ENCODE assay signal across 19 cellular contexts in the genomic region with DNA sequence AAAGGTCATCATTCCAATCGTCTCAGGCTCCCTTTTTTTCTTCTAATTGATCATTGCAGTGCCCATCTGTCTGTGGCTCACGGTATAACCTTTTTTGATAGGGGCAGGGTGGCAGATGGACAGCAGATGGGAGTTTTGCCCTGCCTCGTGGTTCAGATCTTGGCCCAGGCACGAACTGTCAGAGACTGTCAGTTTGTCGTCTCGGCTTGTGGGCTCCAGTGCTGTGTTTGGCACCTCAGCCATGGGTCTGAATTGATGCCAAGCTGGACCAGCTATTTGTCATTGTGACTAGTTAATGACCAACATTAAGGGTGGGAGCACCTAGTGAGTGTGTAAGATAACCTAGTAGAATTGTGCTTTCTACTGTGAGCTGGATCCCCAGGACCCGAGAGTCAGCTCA.
A peak's percentile ranks its signal among the peaks of the same experiment; 100 is the strongest.
DNase-seq lines count a peak whose midpoint lies in the region; FAIRE-seq and TF ChIP-seq lines count a peak whose summit lies in the region.
"Had no signal": no experiment of that assay in that cellular context is flagged by ENCODE, and none has a peak within 500 bp of the region (broad histone marks: within the 10 kb centered on the region; RNA-seq: fewer than 3 reads in every experiment).

No MANE protein-coding gene starts in this region.

- no peaks in the 10 kb centered on the region for H3K27me3 ChIP-seq in SJSA1 (replicated peaks)
- no peaks in the 10 kb centered on the region for H3K27me3 ChIP-seq in CD8-positive, alpha-beta memory T cell (ENCODE audit: insufficient read depth, low read length, poor library complexity, severe bottlenecking)

- peak overlapping the region; percentile 49 to 63 (median 49) for H3K27ac Mint-ChIP-seq in nephron
- H3K27ac Mint-ChIP-seq in CD8-positive, alpha-beta memory T cell: no peak overlapping the region
- H3K27ac Mint-ChIP-seq: CD4-positive, alpha-beta memory T cell; T-helper 1 cell treated with Interleukin-12 subunit alpha and Interleukin-12 subunit beta and Interleukin-4 antibody, amounts not matched to agents 30 μg/mL and 1 μg/mL, for 36 hours had no signal

- no peaks in the 10 kb centered on the region for H3K36me3 ChIP-seq in SJSA1
- no peaks in the 10 kb centered on the region for H3K36me3 ChIP-seq in CD8-positive, alpha-beta memory T cell (ENCODE audit: insufficient read depth, low read length)
- H3K36me3 ChIP-seq: left ventricle myocardium inferior had no signal

- TF ChIP-seq CTCF in nephron (IDR thresholded peaks at IDR 0.05; ENCODE audit: unreplicated experiment in 3 of 3): no peak

- DNase-seq in DMS 273 treated with DMSO at 0.1 percent for 48 hours (lab: John Stamatoyannopoulos, UW): peak; percentile 95
- DNase-seq in NCI-H2081 (lab: John Stamatoyannopoulos, UW): peak; percentile 41 to 78
- no peak for DNase-seq in SJSA1 (ENCODE audit: low read depth in 1 of 2, low spot score in 2 of 2)
- no peak for DNase-seq in GM19239 (ENCODE audit: insufficient read length, low spot score)
- DNase-seq in HEK293T (ENCODE audit: extremely low spot score): no peak
- DNase-seq in CD8-positive, alpha-beta memory T cell: no peak
- DNase-seq: activated CD4-positive, alpha-beta T cell treated with anti-CD3 and anti-CD28 coated beads, Interleukin-2, amount 50 U/mL, for 48 hours; activated naive CD4-positive, alpha-beta T cell; activated T-cell treated with anti-CD3 and anti-CD28 coated beads for 4 hours; CD4-positive, alpha-beta memory T cell; cerebellar nuclear complex; head of caudate nucleus; left ventricle myocardium inferior; mucosa of descending colon; right cardiac atrium; stimulated activated CD4-positive, alpha-beta T cell treated with anti-CD3 and anti-CD28 coated beads, Interleukin-15, amount 100 ng/mL, for 24 hours had no signal

- H3K27me3 Mint-ChIP-seq in nephron (ENCODE audit: low read depth): no peaks in the 10 kb centered on the region
- H3K27me3 Mint-ChIP-seq in CD8-positive, alpha-beta memory T cell: no peaks in the 10 kb centered on the region
- H3K27me3 Mint-ChIP-seq: CD4-positive, alpha-beta memory T cell had no signal

- FAIRE-seq in GM19239 (lab: Jason Lieb, UNC): no peak

- H3K4me1 ChIP-seq in SJSA1 (replicated peaks): peaks cover 15% of the 10 kb centered on the region
- H3K4me1 ChIP-seq in CD8-positive, alpha-beta memory T cell (ENCODE audit: insufficient read depth, low read length): no peaks in the 10 kb centered on the region

- 0 out of 2 replicates have a peak overlapping the region, but pooled peaks have one; percentile 21 for H3K27ac ChIP-seq in SJSA1
- H3K27ac ChIP-seq in CD8-positive, alpha-beta memory T cell (ENCODE audit: low read depth, low read length): no peak overlapping the region
- H3K27ac ChIP-seq: KMS-11, left ventricle myocardium inferior had no signal

- peaks cover 11% of the 10 kb centered on the region for H3K9me3 Mint-ChIP-seq in nephron
- H3K9me3 Mint-ChIP-seq in CD8-positive, alpha-beta memory T cell: peaks cover 0 to 4% (median 0%) of the 10 kb centered on the region in 5 donors

- H3K36me3 Mint-ChIP-seq in nephron (ENCODE audit: low read depth): peaks cover 34% of the 10 kb centered on the region
- no peaks in the 10 kb centered on the region for H3K36me3 Mint-ChIP-seq in CD8-positive, alpha-beta memory T cell
- H3K36me3 Mint-ChIP-seq: CD4-positive, alpha-beta memory T cell had no signal

- no peak overlapping the region for H3K4me3 Mint-ChIP-seq in nephron
- H3K4me3 Mint-ChIP-seq in CD8-positive, alpha-beta memory T cell: no peak overlapping the region
- H3K4me3 Mint-ChIP-seq: CD4-positive, alpha-beta memory T cell; T-helper 1 cell treated with Interleukin-12 subunit alpha and Interleukin-12 subunit beta and Interleukin-4 antibody, amounts not matched to agents 30 μg/mL and 1 μg/mL, for 36 hours had no signal

- peaks cover 40% of the 10 kb centered on the region for H3K4me1 Mint-ChIP-seq in nephron
- no peaks in the 10 kb centered on the region for H3K4me1 Mint-ChIP-seq in CD8-positive, alpha-beta memory T cell
- H3K4me1 Mint-ChIP-seq: CD4-positive, alpha-beta memory T cell had no signal

- CTCF ChIA-PET in HEK293T (lab: Yijun Ruan, JAX): no interaction called here
- CTCF ChIA-PET in CD8-positive, alpha-beta memory T cell (lab: Charles Lee): no interaction called here

- POLR2A ChIA-PET in HEK293T (lab: Yijun Ruan, JAX): no interaction called here
- POLR2A ChIA-PET in CD8-positive, alpha-beta memory T cell (lab: Charles Lee): no interaction called here

- no peak overlapping the region for H3K4me3 ChIP-seq in SJSA1
- H3K4me3 ChIP-seq in CD8-positive, alpha-beta memory T cell (ENCODE audit: low read length): no peak overlapping the region
- H3K4me3 ChIP-seq: left ventricle myocardium inferior, mucosa of descending colon had no signal

- H3K9me3 ChIP-seq in SJSA1 (replicated peaks): no peaks in the 10 kb centered on the region
- no peaks in the 10 kb centered on the region for H3K9me3 ChIP-seq in CD8-positive, alpha-beta memory T cell (ENCODE audit: low read length)
- H3K9me3 ChIP-seq: left ventricle myocardium inferior, mucosa of descending colon had no signal

TF ChIP-seq in HEK293T, 16 proteins besides CTCF, POLR2A, EP300 and RAD21:
- no peak for TF ChIP-seq HDGF (IDR thresholded peaks at IDR 0.05; ENCODE audit: borderline replicate concordance)
- TF ChIP-seq, protein P1, sequence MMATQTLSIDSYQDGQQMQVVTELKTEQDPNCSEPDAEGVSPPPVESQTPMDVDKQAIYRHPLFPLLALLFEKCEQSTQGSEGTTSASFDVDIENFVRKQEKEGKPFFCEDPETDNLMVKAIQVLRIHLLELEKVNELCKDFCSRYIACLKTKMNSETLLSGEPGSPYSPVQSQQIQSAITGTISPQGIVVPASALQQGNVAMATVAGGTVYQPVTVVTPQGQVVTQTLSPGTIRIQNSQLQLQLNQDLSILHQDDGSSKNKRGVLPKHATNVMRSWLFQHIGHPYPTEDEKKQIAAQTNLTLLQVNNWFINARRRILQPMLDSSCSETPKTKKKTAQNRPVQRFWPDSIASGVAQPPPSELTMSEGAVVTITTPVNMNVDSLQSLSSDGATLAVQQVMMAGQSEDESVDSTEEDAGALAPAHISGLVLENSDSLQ (IDR thresholded peaks at IDR 0.05): no peak
- TF ChIP-seq SUZ12 (IDR thresholded peaks at IDR 0.05): no peak
- no peak for TF ChIP-seq L3MBTL2 (conservative IDR thresholded peaks at IDR 0.05)
- TF ChIP-seq BHLHE40 (IDR thresholded peaks at IDR 0.05; ENCODE audit: borderline replicate concordance): no peak
- no peak for TF ChIP-seq ARNT (IDR thresholded peaks at IDR 0.05)
- TF ChIP-seq FOXM1 (IDR thresholded peaks at IDR 0.05; ENCODE audit: borderline replicate concordance): no peak
- TF ChIP-seq LEF1 (IDR thresholded peaks at IDR 0.05; ENCODE audit: borderline replicate concordance): no peak
- TF ChIP-seq NFRKB (IDR thresholded peaks at IDR 0.05): no peak
- no peak for TF ChIP-seq FOXA1 (IDR thresholded peaks at IDR 0.05)

Comparison
In these comparisons a context has a peak if more than half of its experiments do, and no peak if none do; other contexts are left out.
1. DNase-seq: peak in DMS 273 treated with DMSO at 0.1 percent for 48 hours (single experiment) and NCI-H2081 (2 of 2); none in SJSA1 (0 of 2), GM19239 (single experiment), HEK293T (single experiment) and CD8-positive, alpha-beta memory T cell (0 of 5).
2. H3K27ac Mint-ChIP-seq: peak in nephron (3 of 3); none in CD8-positive, alpha-beta memory T cell (0 of 8).